In the genomic region with DNA sequence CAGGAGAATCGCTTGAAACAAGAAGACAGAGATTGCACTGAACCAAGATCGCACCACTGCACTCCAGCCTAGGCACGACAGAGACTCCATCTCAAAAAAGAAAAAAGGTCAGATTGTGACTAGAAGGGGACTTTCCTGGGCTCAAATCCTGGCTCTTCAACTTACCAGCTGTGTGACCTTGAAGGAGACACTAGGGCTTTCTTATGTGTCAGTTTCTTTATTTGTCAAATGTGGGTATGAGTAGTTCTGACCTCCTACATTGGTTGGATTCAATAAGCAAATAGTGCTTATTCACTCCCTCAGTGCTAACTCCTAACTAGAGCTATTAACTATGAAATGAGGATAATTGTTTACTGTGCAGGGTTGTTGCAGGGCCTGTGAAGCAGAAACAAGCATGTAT, we compare ENCODE assay signal across 20 cellular contexts. TPM values are rescaled to one million over a fixed set of nuclear protein-coding genes. Genes with fewer than 3 reads are reported as not detected.
DNase-seq lines count a peak whose midpoint lies in the region; ATAC-seq and TF ChIP-seq lines count a peak whose summit lies in the region.
"Had no signal": no experiment of that assay in that cellular context is flagged by ENCODE, and none has a peak within 500 bp of the region (broad histone marks: within the 10 kb centered on the region; RNA-seq: fewer than 3 reads in every experiment).

No MANE protein-coding gene starts in this region.

- peaks cover 9% of the 10 kb centered on the region for H3K27me3 Mint-ChIP-seq in activated CD4-positive, alpha-beta memory T cell treated with anti-CD3 and anti-CD28 coated beads for 36 hours
- H3K27me3 Mint-ChIP-seq in activated CD4-positive, alpha-beta memory T cell treated with anti-CD3 and anti-CD28 coated beads, Interleukin-2, amount 10 ng/mL, durations not matched to agents 7 days and 5 days = peaks cover 10% of the 10 kb centered on the region
- peaks cover 46% of the 10 kb centered on the region for H3K27me3 Mint-ChIP-seq in stimulated activated memory B cell treated with anti-CD40 and anti-IgM and Interleukin-4, amounts not matched to agents 10 μg/mL and 1 μg/mL and 100 μg/mL, for 72 hours
- H3K27me3 Mint-ChIP-seq: activated CD8-positive, alpha-beta memory T cell treated with anti-CD3 and anti-CD28 coated beads, Interleukin-2, amount 10 ng/mL, durations not matched to agents 7 days and 5 days had no signal

- H3F3A ChIP-seq in PC-9 (ENCODE audit: insufficient read depth, low read depth) = peaks cover 59% of the 10 kb centered on the region

- H3K9me3 ChIP-seq in PC-9 (ENCODE audit: insufficient read depth, low read depth) = no peaks in the 10 kb centered on the region
- H3K9me3 ChIP-seq: BLaER1, left ventricle myocardium inferior, mucosa of descending colon, stomach had no signal

- peak; percentile 36 for DNase-seq in activated CD4-positive, alpha-beta memory T cell treated with anti-CD3 and anti-CD28 coated beads for 36 hours
- no peak for DNase-seq in activated CD4-positive, alpha-beta memory T cell treated with anti-CD3 and anti-CD28 coated beads, Interleukin-2, amount 10 ng/mL, durations not matched to agents 7 days and 5 days
- DNase-seq in PC-9 = no peak
- no peak for DNase-seq in epithelial cell of prostate (ENCODE audit: low read depth, low spot score)
- no peak for DNase-seq in NCI-H2196 (lab: John Stamatoyannopoulos, UW; ENCODE audit: unreplicated experiment)
- no peak for DNase-seq in SHP77 treated with DMSO at 0.1 percent for 48 hours (lab: John Stamatoyannopoulos, UW)
- DNase-seq: activated CD8-positive, alpha-beta memory T cell treated with anti-CD3 and anti-CD28 coated beads, Interleukin-2, amount 10 ng/mL, durations not matched to agents 7 days and 5 days; aorta; cerebellar nuclear complex; effector CD8-positive, alpha-beta T cell; left ventricle myocardium inferior; NCI-H1417 treated with DMSO at 0.1 percent for 48 hours; NCI-H526 treated with DMSO at 0.1 percent for 48 hours; stomach; T-helper 17 cell had no signal

- no peak overlapping the region for H3K4me3 Mint-ChIP-seq in activated CD4-positive, alpha-beta memory T cell treated with anti-CD3 and anti-CD28 coated beads for 36 hours
- no peak overlapping the region for H3K4me3 Mint-ChIP-seq in activated CD4-positive, alpha-beta memory T cell treated with anti-CD3 and anti-CD28 coated beads, Interleukin-2, amount 10 ng/mL, durations not matched to agents 7 days and 5 days
- no peak overlapping the region for H3K4me3 Mint-ChIP-seq in stimulated activated memory B cell treated with anti-CD40 and anti-IgM and Interleukin-4, amounts not matched to agents 10 μg/mL and 1 μg/mL and 100 μg/mL, for 72 hours
- H3K4me3 Mint-ChIP-seq: activated CD8-positive, alpha-beta memory T cell treated with anti-CD3 and anti-CD28 coated beads, Interleukin-2, amount 10 ng/mL, durations not matched to agents 7 days and 5 days; T-helper 17 cell had no signal

- H3K36me3 Mint-ChIP-seq in activated CD4-positive, alpha-beta memory T cell treated with anti-CD3 and anti-CD28 coated beads for 36 hours = no peaks in the 10 kb centered on the region
- no peaks in the 10 kb centered on the region for H3K36me3 Mint-ChIP-seq in activated CD4-positive, alpha-beta memory T cell treated with anti-CD3 and anti-CD28 coated beads, Interleukin-2, amount 10 ng/mL, durations not matched to agents 7 days and 5 days (ENCODE audit: low read depth)
- H3K36me3 Mint-ChIP-seq in stimulated activated memory B cell treated with anti-CD40 and anti-IgM and Interleukin-4, amounts not matched to agents 10 μg/mL and 1 μg/mL and 100 μg/mL, for 72 hours = no peaks in the 10 kb centered on the region
- H3K36me3 Mint-ChIP-seq: activated CD8-positive, alpha-beta memory T cell treated with anti-CD3 and anti-CD28 coated beads, Interleukin-2, amount 10 ng/mL, durations not matched to agents 7 days and 5 days had no signal

- peak; percentile 49 for ATAC-seq in stimulated activated memory B cell treated with anti-CD40 and anti-IgM and Interleukin-4, amounts not matched to agents 10 μg/mL and 1 μg/mL and 100 μg/mL, for 72 hours
- ATAC-seq in GM19467 (IDR thresholded peaks at IDR 0.05; ENCODE audit: unreplicated experiment) = no peak
- ATAC-seq: activated CD8-positive, alpha-beta memory T cell treated with anti-CD3 and anti-CD28 coated beads, Interleukin-2, amount 10 ng/mL, durations not matched to agents 7 days and 5 days had no signal

- no peaks in the 10 kb centered on the region for H3K9me2 ChIP-seq in PC-9 (ENCODE audit: insufficient read depth)

- H3K79me2 ChIP-seq in PC-9 (ENCODE audit: low read depth) = no peaks in the 10 kb centered on the region; the same call in 1 of the 2 replicates

- H3K36me3 ChIP-seq in PC-9 (ENCODE audit: low read depth) = no peaks in the 10 kb centered on the region
- H3K36me3 ChIP-seq: BLaER1, left ventricle myocardium inferior, stomach had no signal

- H3K9me3 Mint-ChIP-seq in activated CD4-positive, alpha-beta memory T cell treated with anti-CD3 and anti-CD28 coated beads for 36 hours = no peaks in the 10 kb centered on the region
- H3K9me3 Mint-ChIP-seq in activated CD4-positive, alpha-beta memory T cell treated with anti-CD3 and anti-CD28 coated beads, Interleukin-2, amount 10 ng/mL, durations not matched to agents 7 days and 5 days = no peaks in the 10 kb centered on the region
- no peaks in the 10 kb centered on the region for H3K9me3 Mint-ChIP-seq in stimulated activated memory B cell treated with anti-CD40 and anti-IgM and Interleukin-4, amounts not matched to agents 10 μg/mL and 1 μg/mL and 100 μg/mL, for 72 hours

- no peak for TF ChIP-seq CTCF in PC-9 (conservative IDR thresholded peaks at IDR 0.05)

- peak overlapping the region; percentile 40 for H3K27ac Mint-ChIP-seq in activated CD4-positive, alpha-beta memory T cell treated with anti-CD3 and anti-CD28 coated beads for 36 hours
- H3K27ac Mint-ChIP-seq in activated CD4-positive, alpha-beta memory T cell treated with anti-CD3 and anti-CD28 coated beads, Interleukin-2, amount 10 ng/mL, durations not matched to agents 7 days and 5 days = no peak overlapping the region
- H3K27ac Mint-ChIP-seq in stimulated activated memory B cell treated with anti-CD40 and anti-IgM and Interleukin-4, amounts not matched to agents 10 μg/mL and 1 μg/mL and 100 μg/mL, for 72 hours = peak overlapping the region; percentile 36
- H3K27ac Mint-ChIP-seq: activated CD8-positive, alpha-beta memory T cell treated with anti-CD3 and anti-CD28 coated beads, Interleukin-2, amount 10 ng/mL, durations not matched to agents 7 days and 5 days; T-helper 17 cell had no signal

- peak overlapping the region; percentile 70 for H3K4me2 ChIP-seq in PC-9
- H3K4me2 ChIP-seq: BLaER1 had no signal

- no TSS peak for BruUV-seq in PC-9 (replicated peaks; lab: Mats Ljungman, UMichigan)

- POLR2A ChIA-PET in activated CD4-positive, alpha-beta memory T cell treated with anti-CD3 and anti-CD28 coated beads for 36 hours (lab: Charles Lee) = interaction anchor here (1.6 kb wide), 1 partner anchor 15 kb away, joined by 3 read pairs; no protein-coding TSS in a partner anchor
- POLR2A ChIA-PET in activated CD4-positive, alpha-beta memory T cell treated with anti-CD3 and anti-CD28 coated beads, Interleukin-2, amount 10 ng/mL, durations not matched to agents 7 days and 5 days (lab: Charles Lee) = no interaction called here
- POLR2A ChIA-PET in PC-9 (lab: Charles Lee; ENCODE audit: unreplicated experiment) = interaction anchor here (0.6 kb wide), 2 partner anchors 83 to 274 kb away, joined by 4 read pairs; partner anchors contain the start of gene POLD4

- H2AFZ ChIP-seq in PC-9 = no peak overlapping the region

- H4K20me1 ChIP-seq in PC-9 (ENCODE audit: insufficient read depth) = no peaks in the 10 kb centered on the region
- H4K20me1 ChIP-seq: BLaER1 had no signal

- peaks cover 20% of the 10 kb centered on the region for H3K4me1 Mint-ChIP-seq in activated CD4-positive, alpha-beta memory T cell treated with anti-CD3 and anti-CD28 coated beads for 36 hours (ENCODE audit: low read depth)
- H3K4me1 Mint-ChIP-seq in activated CD4-positive, alpha-beta memory T cell treated with anti-CD3 and anti-CD28 coated beads, Interleukin-2, amount 10 ng/mL, durations not matched to agents 7 days and 5 days = peaks cover 30% of the 10 kb centered on the region
- peaks cover 41% of the 10 kb centered on the region for H3K4me1 Mint-ChIP-seq in stimulated activated memory B cell treated with anti-CD40 and anti-IgM and Interleukin-4, amounts not matched to agents 10 μg/mL and 1 μg/mL and 100 μg/mL, for 72 hours

- no peaks in the 10 kb centered on the region for H3K27me3 ChIP-seq in PC-9 (ENCODE audit: insufficient read depth, low read depth)
- H3K27me3 ChIP-seq: BLaER1 had no signal

- H3K27ac ChIP-seq in PC-9 = peak overlapping the region; percentile 84
- H3K27ac ChIP-seq in epithelial cell of prostate = peak overlapping the region; percentile 92
- H3K27ac ChIP-seq: BLaER1, left ventricle myocardium inferior, stomach had no signal

- intact Hi-C loops in activated CD4-positive, alpha-beta memory T cell treated with anti-CD3 and anti-CD28 coated beads for 36 hours (cut with micrococcal nuclease) = no loop called here
- intact Hi-C loops in PC-9 (cut with micrococcal nuclease; ENCODE audit: unreplicated experiment) = no loop called here

- no peak overlapping the region for H3K4me3 ChIP-seq in PC-9
- H3K4me3 ChIP-seq: BLaER1, left ventricle myocardium inferior, mucosa of descending colon, stomach had no signal

- CTCF ChIA-PET in activated CD4-positive, alpha-beta memory T cell treated with anti-CD3 and anti-CD28 coated beads for 36 hours (lab: Charles Lee) = interaction anchor here (1.0 to 1.4 kb wide), 3 partner anchors 38 to 196 kb away, joined by 3 read pairs; no protein-coding TSS in a partner anchor
- CTCF ChIA-PET in activated CD4-positive, alpha-beta memory T cell treated with anti-CD3 and anti-CD28 coated beads, Interleukin-2, amount 10 ng/mL, durations not matched to agents 7 days and 5 days (lab: Charles Lee) = interaction anchor here (1.0 to 2.8 kb wide), 3 partner anchors 90 to 303 kb away, joined by 4 to 10 read pairs (median 6); no protein-coding TSS in a partner anchor
- CTCF ChIA-PET in PC-9 (lab: Charles Lee) = no interaction called here

- H3K4me1 ChIP-seq in PC-9 (replicated peaks; ENCODE audit: insufficient read depth) = peaks cover 57% of the 10 kb centered on the region

RNA-seq across cellular contexts. Expression of gene RHOD, which starts 22.4 kb away (rescaled TPM):
- under 1 TPM; 0.57 to 0.87 TPM for total RNA-seq in activated CD4-positive, alpha-beta memory T cell treated with anti-CD3 and anti-CD28 coated beads for 36 hours
- under 1 TPM; 0.20 to 0.33 TPM for total RNA-seq in activated CD4-positive, alpha-beta memory T cell treated with anti-CD3 and anti-CD28 coated beads, Interleukin-2, amount 10 ng/mL, durations not matched to agents 7 days and 5 days
- total RNA-seq in PC-9 (2021) = 127 and 156 TPM in 2 replicates
- total RNA-seq: H4, T-helper 17 cell had no signal

RNA-seq across cellular contexts. Expression of gene KDM2A, which starts 40.0 kb away (rescaled TPM):
- total RNA-seq in activated CD4-positive, alpha-beta memory T cell treated with anti-CD3 and anti-CD28 coated beads for 36 hours = 10 to 100 TPM; 65.1 to 69.6 TPM
- total RNA-seq in activated CD4-positive, alpha-beta memory T cell treated with anti-CD3 and anti-CD28 coated beads, Interleukin-2, amount 10 ng/mL, durations not matched to agents 7 days and 5 days = 10 to 100 TPM; 87.1 to 95.9 TPM
- 117 and 120 TPM in 2 replicates for total RNA-seq in PC-9 (2021)

RNA-seq across cellular contexts. Expression of gene SYT12, which starts 56.1 kb away (rescaled TPM):
- not detected for total RNA-seq in activated CD4-positive, alpha-beta memory T cell treated with anti-CD3 and anti-CD28 coated beads for 36 hours
- total RNA-seq in activated CD4-positive, alpha-beta memory T cell treated with anti-CD3 and anti-CD28 coated beads, Interleukin-2, amount 10 ng/mL, durations not matched to agents 7 days and 5 days = not detected
- total RNA-seq in PC-9 (2021) = 11.1 and 12.3 TPM in 2 replicates
- total RNA-seq: activated CD8-positive, alpha-beta memory T cell treated with anti-CD3 and anti-CD28 coated beads, Interleukin-2, amount 10 ng/mL, durations not matched to agents 7 days and 5 days; H4; stomach; T-helper 17 cell had no signal

Comparison
In these comparisons a context has a peak if more than half of its experiments do, and no peak if none do; other contexts are left out.
1. RNA of gene RHOD, which starts 22.4 kb away (total RNA-seq): 127 to 156 TPM in PC-9; 0.57 to 0.87 TPM in activated CD4-positive, alpha-beta memory T cell treated with anti-CD3 and anti-CD28 coated beads for 36 hours and 0.20 to 0.33 TPM in activated CD4-positive, alpha-beta memory T cell treated with anti-CD3 and anti-CD28 coated beads, Interleukin-2, amount 10 ng/mL, durations not matched to agents 7 days and 5 days; every median in the first group is over 10 times any median in the second.
2. RNA of gene SYT12, which starts 56.1 kb away (total RNA-seq): 11.1 to 12.3 TPM in PC-9; not detected in activated CD4-positive, alpha-beta memory T cell treated with anti-CD3 and anti-CD28 coated beads for 36 hours and not detected in activated CD4-positive, alpha-beta memory T cell treated with anti-CD3 and anti-CD28 coated beads, Interleukin-2, amount 10 ng/mL, durations not matched to agents 7 days and 5 days; every median in the first group is over 10 times any median in the second.